Comparison of ENCODE assay signal across 10 cellular contexts in genomic region chr4:184966053-184966691, GRCh38. TPM values are rescaled to one million over a fixed set of nuclear protein-coding genes. Genes with fewer than 3 reads are reported as not detected.
DNase-seq lines count a peak whose midpoint lies in the region; ATAC-seq, FAIRE-seq and TF ChIP-seq lines count a peak whose summit lies in the region.
"Not testable (repeated sequence)": the region's sequence is repeated elsewhere in the genome, so short reads cannot be mapped to it uniquely, and the experiment has no call there.
"Had no signal": no experiment of that assay in that cellular context is flagged by ENCODE, and none has a peak within 500 bp of the region (broad histone marks: within the 10 kb centered on the region; RNA-seq: fewer than 3 reads in every experiment).

No MANE protein-coding gene starts in this region.

- POLR2A ChIA-PET in OCI-LY7 (lab: Charles Lee); K562 (lab: Yijun Ruan, JAX): not testable (repeated sequence)

- not testable (repeated sequence) for H3K36me3 ChIP-seq in OCI-LY7 (ENCODE audit: insufficient read depth, low read length); K562 (ENCODE audit: control insufficient read depth, insufficient read depth, low read length)

- H4K20me1 ChIP-seq in OCI-LY7 (ENCODE audit: insufficient read depth, low read length); K562 (replicated peaks; ENCODE audit: control insufficient read depth, insufficient read depth, low read length): not testable (repeated sequence)

- WGBS in K562 (ENCODE audit: insufficient coverage, low coverage, missing lambda C conversion rate), result 47% methylated on average over 20 of the region's 42 CpGs

- H3K9me3 Mint-ChIP-seq in activated CD8-positive, alpha-beta memory T cell treated with anti-CD3 and anti-CD28 coated beads, Interleukin-2, amount 10 ng/mL, durations not matched to agents 7 days and 5 days (ENCODE audit: low read depth), result not testable (repeated sequence)

- H3K9me2 ChIP-seq in OCI-LY7 (ENCODE audit: insufficient read depth, low read length), result not testable (repeated sequence)

- TF ChIP-seq POLR2A in K562 (conservative IDR thresholded peaks at IDR 0.05), result not testable (repeated sequence)

- H3K9me3 ChIP-seq in OCI-LY7 (ENCODE audit: low read length); K562 (replicated peaks; ENCODE audit: control insufficient read depth, insufficient read depth, low read depth, low read length): not testable (repeated sequence)

- not testable (repeated sequence) for H3K36me3 Mint-ChIP-seq in activated CD8-positive, alpha-beta memory T cell treated with anti-CD3 and anti-CD28 coated beads, Interleukin-2, amount 10 ng/mL, durations not matched to agents 7 days and 5 days

- not testable (repeated sequence) for H3K9me1 ChIP-seq in K562 (ENCODE audit: control insufficient read depth, insufficient read depth, low read length)

- TF ChIP-seq CTCF in OCI-LY7 (conservative IDR thresholded peaks at IDR 0.05; ENCODE audit: low read length); K562 (IDR thresholded peaks at IDR 0.05 in 2 of 3, conservative IDR thresholded peaks at IDR 0.05 in 1 of 3; ENCODE audit: insufficient read depth in 2 of 3, low read depth in 1 of 3, low read length in 3 of 3): not testable (repeated sequence)

- peaks cover 4 to 30% of the 10 kb centered on the region in 2 experiments for H3K27me3 ChIP-seq in K562 (ENCODE audit: control insufficient read depth in 2 of 2, insufficient read depth in 2 of 2, low read length in 2 of 2)

- not testable (repeated sequence) for H3K79me2 ChIP-seq in OCI-LY7 (ENCODE audit: insufficient read depth, low read depth, low read length); K562 (ENCODE audit: control insufficient read depth, insufficient read depth, low read length)

- not testable (repeated sequence) for H3K27me3 Mint-ChIP-seq in activated CD8-positive, alpha-beta memory T cell treated with anti-CD3 and anti-CD28 coated beads, Interleukin-2, amount 10 ng/mL, durations not matched to agents 7 days and 5 days

- TF ChIP-seq EP300 in K562 (IDR thresholded peaks at IDR 0.05; ENCODE audit: low read length), result not testable (repeated sequence)

- not testable (repeated sequence) for H3K4me1 Mint-ChIP-seq in activated CD8-positive, alpha-beta memory T cell treated with anti-CD3 and anti-CD28 coated beads, Interleukin-2, amount 10 ng/mL, durations not matched to agents 7 days and 5 days

- in situ Hi-C loops in K562 (cut with MboI), result not testable (repeated sequence)

- H3K27ac ChIP-seq in OCI-LY7 (ENCODE audit: low read depth, low read length, poor library complexity, severe bottlenecking); K562 (ENCODE audit: extremely low read depth, low read depth, low read length): not testable (repeated sequence)

- not testable (repeated sequence) for H3K9ac ChIP-seq in K562 (ENCODE audit: insufficient read depth in 1 of 2, low read depth in 2 of 2, low read length in 2 of 2)

- ATAC-seq in activated CD8-positive, alpha-beta memory T cell treated with anti-CD3 and anti-CD28 coated beads, Interleukin-2, amount 10 ng/mL, durations not matched to agents 7 days and 5 days; K562; sciatic nerve: not testable (repeated sequence)

- CTCF ChIA-PET in OCI-LY7 (lab: Charles Lee; ENCODE audit: unreplicated experiment); activated CD8-positive, alpha-beta memory T cell treated with anti-CD3 and anti-CD28 coated beads, Interleukin-2, amount 10 ng/mL, durations not matched to agents 7 days and 5 days (lab: Charles Lee); K562 (lab: Yijun Ruan, JAX; ENCODE audit: low intra/inter-chr PET ratio): not testable (repeated sequence)

- intact Hi-C loops in OCI-LY7 (cut with micrococcal nuclease; ENCODE audit: unreplicated experiment); K562 (cut with micrococcal nuclease); sciatic nerve (cut with DNase I): not testable (repeated sequence)

- H3K4me3 Mint-ChIP-seq in activated CD8-positive, alpha-beta memory T cell treated with anti-CD3 and anti-CD28 coated beads, Interleukin-2, amount 10 ng/mL, durations not matched to agents 7 days and 5 days, result not testable (repeated sequence)

- not testable (repeated sequence) for H2AFZ ChIP-seq in OCI-LY7 (ENCODE audit: low read length); K562 (ENCODE audit: low read depth, low read length)

- H3K4me1 ChIP-seq in OCI-LY7 (ENCODE audit: insufficient read depth, low read length, poor library complexity, severe bottlenecking); K562 (replicated peaks in 1 of 2; ENCODE audit: control insufficient read depth in 2 of 2, insufficient read depth in 2 of 2, low read length in 2 of 2): not testable (repeated sequence)

- FAIRE-seq in K562 (lab: Jason Lieb, UNC), result not testable (repeated sequence)

- not testable (repeated sequence) for H3K4me3 ChIP-seq in OCI-LY7 (ENCODE audit: low read depth, low read length, poor library complexity, severe bottlenecking); K562

- BruUV-seq in OCI-LY7 (replicated peaks; lab: Mats Ljungman, UMichigan); K562 (replicated peaks; lab: Mats Ljungman, UMichigan): not testable (repeated sequence)

- TF ChIP-seq RAD21 in K562 (CRISPR knock-in tag; conservative IDR thresholded peaks at IDR 0.05 in 1 of 2, IDR thresholded peaks at IDR 0.05 in 1 of 2), result not testable (repeated sequence)

- peak overlapping the region; percentile 19 for H3K27ac Mint-ChIP-seq in activated CD8-positive, alpha-beta memory T cell treated with anti-CD3 and anti-CD28 coated beads, Interleukin-2, amount 10 ng/mL, durations not matched to agents 7 days and 5 days

- DNase-seq in OCI-LY7 (ENCODE audit: low spot score) (peak; percentile 23), activated gamma-delta T cell (lab: John Stamatoyannopoulos, UW) (peak; percentile 15), islet precursor cell (peak; percentile 22), sciatic nerve (ENCODE audit: low spot score) (peak; percentile 47)
- peak; percentile 14 for DNase-seq in activated CD4-positive, alpha-beta T cell treated with anti-CD3 and anti-CD28 coated beads for 48 hours
- peak; percentile 47 for DNase-seq in activated CD8-positive, alpha-beta memory T cell treated with anti-CD3 and anti-CD28 coated beads, Interleukin-2, amount 10 ng/mL, durations not matched to agents 7 days and 5 days
- not testable (repeated sequence) for DNase-seq in K562 (ENCODE audit: extremely low read depth in 1 of 4, low spot score in 3 of 4)

- not testable (repeated sequence) for H3K4me2 ChIP-seq in OCI-LY7 (ENCODE audit: low read length); K562 (ENCODE audit: insufficient read depth, low read length)

TF ChIP-seq in K562, 482 proteins besides CTCF, POLR2A, EP300 and RAD21:
- peak; percentile 57 for TF ChIP-seq PRPF4 (IDR thresholded peaks at IDR 0.05; ENCODE audit: insufficient read depth, low read depth, low read length, poor library complexity, severe bottlenecking)

RNA-seq across cellular contexts. Expression of gene HELT, which starts 52.1 kb away (rescaled TPM):
- total RNA-seq in OCI-LY7 (2014; rRNA removed; shearing (Covaris generic)), result not detected in 2 replicates
- total RNA-seq in OCI-LY7 (2022) (not detected in 2 replicates), K562 (2014; rRNA removed) (not detected in 2 replicates), K562 (2014; rRNA removed; fragmentation: Illumina TruSeq; extraction: Trizol) (not detected in 2 replicates), K562 (2015; rRNA removed; fragmentation: Illumina TruSeq; extraction: Trizol) (not detected in 2 replicates), K562 (2021) (not detected in 2 replicates), sciatic nerve (not detected)
- not detected for total RNA-seq in activated CD8-positive, alpha-beta memory T cell treated with anti-CD3 and anti-CD28 coated beads, Interleukin-2, amount 10 ng/mL, durations not matched to agents 7 days and 5 days
- total RNA-seq in K562 (2011; cell fraction: chromatin; rRNA removed; ENCODE audit: low replicate concordance), result not detected in 2 replicates
- total RNA-seq in K562 (2011; cell fraction: nucleolus; rRNA removed), result not detected in 2 replicates
- not detected in 2 replicates for total RNA-seq in K562 (2011; cell fraction: nucleoplasm; rRNA removed)
- polyA plus RNA-seq in K562 (2011; rRNA removed) (not detected in 2 replicates), K562 (2014; fragmentation: Illumina TruSeq; extraction: Trizol) (not detected in 2 replicates), K562 (2014; fragmentation: Nextera tagmentation; extraction: Ambion mirVana) (not detected), K562 (2014; rRNA removed) (not detected in 2 replicates)
- polyA plus RNA-seq in K562 (2011; cell fraction: cytosol; rRNA removed), result not detected in 2 replicates
- not detected in 2 replicates for polyA plus RNA-seq in K562 (2011; cell fraction: nucleus; rRNA removed)
- not detected in 2 replicates for polyA plus RNA-seq in K562 (2012)
- polyA minus RNA-seq in K562 (2011; rRNA and poly(A)+ RNA removed), result not detected in 2 replicates
- polyA minus RNA-seq in K562 (2011; cell fraction: cytosol; rRNA and poly(A)+ RNA removed), result not detected in 2 replicates
- polyA minus RNA-seq in K562 (2011; cell fraction: nucleus; rRNA and poly(A)+ RNA removed), result not detected in 2 replicates
- total RNA-seq: G401, H4, PC-9 had no signal
